Comparison of ENCODE assay signal across 10 cellular contexts in genomic region chr11:82980292-82980691, GRCh38.
DNase-seq lines count a peak whose midpoint lies in the region; ATAC-seq and TF ChIP-seq lines count a peak whose summit lies in the region.
"Had no signal": no experiment of that assay in that cellular context is flagged by ENCODE, and none has a peak within 500 bp of the region (broad histone marks: within the 10 kb centered on the region; RNA-seq: fewer than 3 reads in every experiment).

No MANE protein-coding gene starts in this region.

- ATAC-seq in PC-3 (peak; percentile 90), left ventricle myocardium superior (no peak)

- no peaks in the 10 kb centered on the region for H4K20me1 ChIP-seq in PC-3 (ENCODE audit: low read length)

- BruUV-seq in PC-3 (replicated peaks; lab: Mats Ljungman, UMichigan): no TSS peak

- H3K36me3 ChIP-seq in PC-3 (ENCODE audit: low read depth, low read length): no peaks in the 10 kb centered on the region
- H3K36me3 ChIP-seq: cardiac muscle cell had no signal

- H3K9ac ChIP-seq in PC-3 (ENCODE audit: low read length): no peak overlapping the region

- CTCF ChIA-PET in PC-3 (lab: Charles Lee): no interaction called here

- no peaks in the 10 kb centered on the region for H3K79me2 ChIP-seq in PC-3 (ENCODE audit: low read length)

- H3K4me2 ChIP-seq in PC-3 (ENCODE audit: low read length): peak overlapping the region; percentile 15

- no peak overlapping the region for H3K4me3 ChIP-seq in PC-3 (ENCODE audit: low read length)
- H3K4me3 ChIP-seq in skeletal muscle cell (ENCODE audit: low read depth, low read length): no peak overlapping the region
- H3K4me3 ChIP-seq: cardiac muscle cell had no signal

- peak overlapping the region; percentile 80 for H3K27ac ChIP-seq in PC-3 (ENCODE audit: low read length)
- H3K27ac ChIP-seq: cardiac muscle cell had no signal

- POLR2A ChIA-PET in PC-3 (lab: Charles Lee; ENCODE audit: unreplicated experiment): no interaction called here

- peak; percentile 94 for DNase-seq in ELR (ENCODE audit: low read depth)
- DNase-seq in PC-3: peak; percentile 88
- peak; percentile 20 for DNase-seq in epidermal melanocyte (ENCODE audit: insufficient read length, low spot score)
- peak; percentile 50 for DNase-seq in skeletal muscle cell (ENCODE audit: low read depth)
- no peak for DNase-seq in NCI-H1092 (lab: John Stamatoyannopoulos, UW)
- DNase-seq in NCI-H1436 (lab: John Stamatoyannopoulos, UW): no peak
- DNase-seq in NCI-H2227 treated with DMSO at 0.1 percent for 48 hours (lab: John Stamatoyannopoulos, UW): no peak
- no peak for DNase-seq in left ventricle myocardium superior
- DNase-seq: MV-4-11 had no signal

- H2AFZ ChIP-seq in PC-3 (ENCODE audit: low read length): no peak overlapping the region

- H3K27me3 ChIP-seq in PC-3 (ENCODE audit: low read length): no peaks in the 10 kb centered on the region
- H3K27me3 ChIP-seq: cardiac muscle cell had no signal

- H3K9me3 ChIP-seq in PC-3 (ENCODE audit: low read length): no peaks in the 10 kb centered on the region

- no peaks in the 10 kb centered on the region for H3K9me2 ChIP-seq in PC-3 (replicated peaks; ENCODE audit: low read length)

- intact Hi-C loops in PC-3 (cut with micrococcal nuclease): no loop called here
- intact Hi-C loops in left ventricle myocardium superior (cut with micrococcal nuclease): no loop called here

- H3F3A ChIP-seq in PC-3 (ENCODE audit: low read length, unreplicated experiment): no peaks in the 10 kb centered on the region

- peaks cover 49% of the 10 kb centered on the region for H3K4me1 ChIP-seq in PC-3 (ENCODE audit: insufficient read depth, low read length)

- no peak for TF ChIP-seq CTCF in PC-3 (conservative IDR thresholded peaks at IDR 0.05; ENCODE audit: low read depth, low read length)

Comparison
In these comparisons a context has a peak if more than half of its experiments do, and no peak if none do; other contexts are left out.
1. DNase-seq: peak in ELR (single experiment), PC-3 (single experiment), epidermal melanocyte (single experiment) and skeletal muscle cell (single experiment); none in NCI-H1092 (single experiment), NCI-H1436 (single experiment), NCI-H2227 treated with DMSO at 0.1 percent for 48 hours (single experiment) and left ventricle myocardium superior (single experiment).